Comparison of ENCODE assay signal across 8 cellular contexts in genomic region chr18:79393181-79393598, GRCh38. TPM values are rescaled to one million over a fixed set of nuclear protein-coding genes. Genes with fewer than 3 reads are reported as not detected.
A peak's percentile ranks its signal among the peaks of the same experiment; 100 is the strongest.
DNase-seq lines count a peak whose midpoint lies in the region; TF ChIP-seq lines count a peak whose summit lies in the region.

No MANE protein-coding gene starts in this region.

- peak overlapping the region; percentile 77 for H3K4me3 Mint-ChIP-seq in osteocyte (ENCODE audit: unreplicated experiment)

- H3K27me3 Mint-ChIP-seq in osteocyte (ENCODE audit: unreplicated experiment): peaks cover 30% of the 10 kb centered on the region

- TF ChIP-seq POLR2A in erythroblast (IDR thresholded peaks at IDR 0.05; ENCODE audit: low read length): no peak

- in situ Hi-C loops in GM13977 (cut with MboI; ENCODE audit: low pct_unique_long_range_greater_than_20kb, low sequenced_read_pairs, unreplicated experiment): no loop called here

- H3K36me3 Mint-ChIP-seq in osteocyte (ENCODE audit: unreplicated experiment): no peaks in the 10 kb centered on the region

- H3K4me1 Mint-ChIP-seq in osteocyte (ENCODE audit: unreplicated experiment): peaks cover 11% of the 10 kb centered on the region

- DNase-seq in GM13977 (ENCODE audit: low spot score) (peak; percentile 68), RPMI8226 (peak; percentile 62), erythroblast (lab: John Stamatoyannopoulos, UW) (peak; percentile 29 to 43), osteocyte (ENCODE audit: extremely low spot score, unreplicated experiment) (no peak), Kasumi-1 (lab: John Stamatoyannopoulos, UW) (no peak), RKO (ENCODE audit: low spot score) (no peak), iPS-NIHi7 (ENCODE audit: extremely low spot score) (no peak), activated gamma-delta T cell (lab: John Stamatoyannopoulos, UW) (no peak)

- peak overlapping the region; percentile 97 for H3K27ac Mint-ChIP-seq in osteocyte (ENCODE audit: unreplicated experiment)

- no peaks in the 10 kb centered on the region for H3K9me3 Mint-ChIP-seq in osteocyte (ENCODE audit: unreplicated experiment)

- TF ChIP-seq CTCF in GM13977 (IDR thresholded peaks at IDR 0.05; ENCODE audit: extremely low read depth, insufficient read depth, missing control alignments) (no peak), osteocyte (IDR thresholded peaks at IDR 0.05) (no peak)

RNA-seq across cellular contexts. Expression of gene NFATC1, which starts 2.5 kb away (rescaled TPM):
- total RNA-seq in osteocyte: 5.9 and 8.1 TPM in 2 replicates

Comparison
In these comparisons a context has a peak if more than half of its experiments do, and no peak if none do; other contexts are left out.
1. DNase-seq: peak in GM13977 (single experiment), RPMI8226 (single experiment) and erythroblast (2 of 2); none in osteocyte (single experiment), Kasumi-1 (0 of 2), RKO (single experiment), iPS-NIHi7 (single experiment) and activated gamma-delta T cell (single experiment).